Comparison of ENCODE assay signal across 8 cellular contexts in genomic region chr11:72430743-72431570, GRCh38. TPM values are rescaled to one million over a fixed set of nuclear protein-coding genes. Genes with fewer than 3 reads are reported as not detected.
DNase-seq lines count a peak whose midpoint lies in the region; ATAC-seq, FAIRE-seq and TF ChIP-seq lines count a peak whose summit lies in the region.

No MANE protein-coding gene starts in this region.

- H3K4me3 ChIP-seq in RWPE2 (ENCODE audit: severe bottlenecking) (no peak overlapping the region), astrocyte (ENCODE audit: insufficient read depth, low read depth, low read length) (no peak overlapping the region), hepatocyte (no peak overlapping the region), small intestine (ENCODE audit: low read depth in 1 of 2, low read length in 2 of 2) (no peak overlapping the region)

- H3K27me3 Mint-ChIP-seq in astrocyte (ENCODE audit: low read depth, unreplicated experiment) = no peaks in the 10 kb centered on the region

- H3K9me3 ChIP-seq in RWPE2 (ENCODE audit: severe bottlenecking) (no peaks in the 10 kb centered on the region), astrocyte (ENCODE audit: insufficient read depth, low read depth, low read length) (no peaks in the 10 kb centered on the region), hepatocyte (ENCODE audit: low read depth) (no peaks in the 10 kb centered on the region), small intestine (ENCODE audit: control insufficient read depth, low read depth) (no peaks in the 10 kb centered on the region)

- H3K27ac Mint-ChIP-seq in astrocyte (ENCODE audit: unreplicated experiment) = no peak overlapping the region

- H3K4me1 Mint-ChIP-seq in astrocyte (ENCODE audit: low read depth, unreplicated experiment) = peaks cover 20% of the 10 kb centered on the region

- TF ChIP-seq CTCF in RWPE2 (IDR thresholded peaks at IDR 0.05; ENCODE audit: poor library complexity, severe bottlenecking) (peak; percentile 81), astrocyte (IDR thresholded peaks at IDR 0.05; ENCODE audit: insufficient read depth, low read depth, low read length) (peak; percentile 82), hepatocyte (IDR thresholded peaks at IDR 0.05; ENCODE audit: poor library complexity) (peak; percentile 76)

- H4K20me1 ChIP-seq in astrocyte (ENCODE audit: insufficient read depth, low read length) = peaks cover 25% of the 10 kb centered on the region
- H4K20me1 ChIP-seq in hepatocyte (ENCODE audit: insufficient read depth, poor library complexity, severe bottlenecking) = no peaks in the 10 kb centered on the region

- intact Hi-C loops in posterior vena cava (cut with DNase I) = loop anchor here in 1 of 2 donors (10.0 kb wide), 1 partner anchor 206 kb away; the partner anchor contains the start of gene INPPL1

- H3K27ac ChIP-seq in RWPE2 (ENCODE audit: poor library complexity, severe bottlenecking) (no peak overlapping the region), astrocyte (ENCODE audit: low read depth, low read length) (no peak overlapping the region), hepatocyte (no peak overlapping the region), small intestine (ENCODE audit: low read depth in 1 of 2, low read length in 1 of 2) (no peak overlapping the region)

- no peak overlapping the region for H3K9ac ChIP-seq in astrocyte (ENCODE audit: low read length)

- no peak for FAIRE-seq in astrocyte (lab: Jason Lieb, UNC)
- no peak for FAIRE-seq in small intestine (lab: Jason Lieb, UNC)

- H3K4me3 Mint-ChIP-seq in astrocyte (ENCODE audit: unreplicated experiment) = peak overlapping the region; percentile 23

- no peak overlapping the region for H2AFZ ChIP-seq in astrocyte (ENCODE audit: low read depth, low read length)
- no peak overlapping the region for H2AFZ ChIP-seq in hepatocyte

- WGBS in hepatocyte (ENCODE audit: low lambda C conversion rate, missing lambda C conversion rate) = 41% methylated on average over 6 of the region's 6 CpGs
- WGBS in small intestine, 3 donors = 43 to 46% (median 45%) methylated on average over 6 of the region's 6 CpGs

- peak overlapping the region; percentile 38 for H3K4me2 ChIP-seq in astrocyte (ENCODE audit: low read length)
- no peak overlapping the region for H3K4me2 ChIP-seq in hepatocyte

- peak; percentile 87 for DNase-seq in DMS53 (lab: John Stamatoyannopoulos, UW)
- DNase-seq in HuH-7.5 (ENCODE audit: low spot score) = peak; percentile 54
- no peak for DNase-seq in RWPE2 (ENCODE audit: low spot score)
- peak; percentile 29 for DNase-seq in astrocyte (ENCODE audit: low read depth)
- peak; percentile 69 for DNase-seq in hepatocyte (ENCODE audit: low spot score)
- peak; percentile 62 for DNase-seq in small intestine
- no peak for DNase-seq in posterior vena cava (ENCODE audit: low spot score)

- H3K9me3 Mint-ChIP-seq in astrocyte (ENCODE audit: unreplicated experiment) = no peaks in the 10 kb centered on the region

- H3K4me1 ChIP-seq in RWPE2 (ENCODE audit: insufficient read depth, poor library complexity, severe bottlenecking) (peaks cover 6% of the 10 kb centered on the region), astrocyte (ENCODE audit: insufficient read depth, low read length) (peaks cover 11% of the 10 kb centered on the region), hepatocyte (ENCODE audit: insufficient read depth) (no peaks in the 10 kb centered on the region), small intestine (ENCODE audit: control insufficient read depth in 2 of 2, insufficient read depth in 1 of 2, low read depth in 1 of 2, low read length in 1 of 2) (no peaks in the 10 kb centered on the region)

- H3K36me3 ChIP-seq in RWPE2 (ENCODE audit: low read depth) (peaks cover 40% of the 10 kb centered on the region), astrocyte (ENCODE audit: insufficient read depth, low read length) (peaks cover 3% of the 10 kb centered on the region), hepatocyte (replicated peaks; ENCODE audit: insufficient read depth, low read depth) (no peaks in the 10 kb centered on the region), small intestine (ENCODE audit: control insufficient read depth in 2 of 2, insufficient read depth in 2 of 2, low read length in 2 of 2) (peaks cover 4 to 5% of the 10 kb centered on the region in 2 donors)

- peaks cover 16% of the 10 kb centered on the region for H3K36me3 Mint-ChIP-seq in astrocyte (ENCODE audit: low read depth, unreplicated experiment)

- H3K27me3 ChIP-seq in RWPE2 (ENCODE audit: insufficient read depth, poor library complexity, severe bottlenecking) = no peaks in the 10 kb centered on the region
- H3K27me3 ChIP-seq in astrocyte (ENCODE audit: insufficient read depth, low read length) = no peaks in the 10 kb centered on the region
- no peaks in the 10 kb centered on the region for H3K27me3 ChIP-seq in hepatocyte
- no peaks in the 10 kb centered on the region for H3K27me3 ChIP-seq in small intestine (ENCODE audit: control insufficient read depth in 2 of 2, insufficient read depth in 2 of 2, low read length in 2 of 2)

- H3K79me2 ChIP-seq in astrocyte (ENCODE audit: insufficient read depth, low read length) = peaks cover 17% of the 10 kb centered on the region
- peaks cover 8% of the 10 kb centered on the region for H3K79me2 ChIP-seq in hepatocyte

- peak; percentile 36; the same call in 2 of the 3 replicates for ATAC-seq in RWPE2 (ENCODE audit: low read depth)
- no peak for ATAC-seq in HG02973 (IDR thresholded peaks at IDR 0.05; ENCODE audit: unreplicated experiment)

- no peaks in the 10 kb centered on the region for H3K9me2 ChIP-seq in hepatocyte (replicated peaks; ENCODE audit: insufficient read depth)

RNA-seq across cellular contexts. Expression of gene CLPB, which starts 3.4 kb away (rescaled TPM):
- 22.8 and 23.1 TPM in 2 replicates for total RNA-seq in astrocyte
- total RNA-seq in hepatocyte = 15.5 and 16.8 TPM in 2 replicates
- 9.4 and 15.2 TPM in 2 replicates for polyA plus RNA-seq in hepatocyte
- 10 to 100 TPM in 1 of 3 donors, 1 to 10 TPM in 2; 4.7 to 10.8 (median 7.8) TPM for polyA plus RNA-seq in small intestine
- total RNA-seq in posterior vena cava = 10 to 100 TPM; 18.1 to 19.4 TPM

Comparison
In these comparisons a context has a peak if more than half of its experiments do, and no peak if none do; other contexts are left out.
1. DNase-seq: peak in DMS53 (single experiment), HuH-7.5 (single experiment), astrocyte (single experiment), hepatocyte (single experiment) and small intestine (single experiment); none in RWPE2 (single experiment) and posterior vena cava (single experiment).
2. Peak in every context shown above with its lines, with median percentiles within 50 percentile points of each other: CTCF ChIP-seq.